Comparison of ENCODE assay signal across 27 cellular contexts in genomic region chr13:65724261-65724660, GRCh38.
DNase-seq lines count a peak whose midpoint lies in the region; FAIRE-seq and TF ChIP-seq lines count a peak whose summit lies in the region.
"Had no signal": no experiment of that assay in that cellular context is flagged by ENCODE, and none has a peak within 500 bp of the region (broad histone marks: within the 10 kb centered on the region; RNA-seq: fewer than 3 reads in every experiment).

No MANE protein-coding gene starts in this region.

- no peak overlapping the region for H3K14ac ChIP-seq in H1 (ENCODE audit: insufficient read length)

- no peak overlapping the region for H3K56ac ChIP-seq in H1 (replicated peaks; ENCODE audit: insufficient read length, low read depth, low read length)

- H2BK15ac ChIP-seq in H1 (ENCODE audit: low read length), result no peak overlapping the region

- H4K20me1 ChIP-seq in OCI-LY1 (ENCODE audit: insufficient read depth, low read length) (no peaks in the 10 kb centered on the region), H1 (replicated peaks in 1 of 2; ENCODE audit: control insufficient read depth in 1 of 2, insufficient read depth in 2 of 2, low read length in 2 of 2) (no peaks in the 10 kb centered on the region)

- no peaks in the 10 kb centered on the region for H3K23me2 ChIP-seq in H1 (ENCODE audit: low read depth, low read length)

- no peak overlapping the region for H4K5ac ChIP-seq in H1 (ENCODE audit: insufficient read length, low read depth, low read length)

- H3K4ac ChIP-seq in H1 (replicated peaks; ENCODE audit: insufficient read length, low read depth, low read length), result no peak overlapping the region

- WGBS in H1 (ENCODE audit: extremely low coverage in 1 of 2, insufficient coverage in 1 of 2, insufficient read length in 1 of 2, insufficient replicate concordance in 2 of 2, low coverage in 1 of 2, low lambda C conversion rate in 2 of 2, missing lambda C conversion rate in 1 of 2), 2 experiments, result 91% methylated on average over 4 of the region's 4 CpGs; no CpG with 5 or more reads in 1 of the 2 experiments

- no peaks in the 10 kb centered on the region for H3K79me1 ChIP-seq in H1 (ENCODE audit: low read depth, low read length)

- H3K18ac ChIP-seq in H1 (ENCODE audit: extremely low read depth, low read length), result no peak overlapping the region

- TF ChIP-seq CTCF in OCI-LY1 (IDR thresholded peaks at IDR 0.05; ENCODE audit: low read length) (no peak), H1 (IDR thresholded peaks at IDR 0.05; ENCODE audit: control extremely low read depth in 1 of 3, insufficient read depth in 1 of 3, low read depth in 1 of 3, low read length in 3 of 3) (no peak), nephron (IDR thresholded peaks at IDR 0.05; ENCODE audit: unreplicated experiment in 3 of 3) (no peak), GM13976 (IDR thresholded peaks at IDR 0.05; ENCODE audit: borderline replicate concordance, control extremely low read depth, extremely low read depth, insufficient read depth, missing control alignments) (no peak)

- H3K27ac ChIP-seq in OCI-LY1 (ENCODE audit: low read depth, low read length, poor library complexity, severe bottlenecking), result peak overlapping the region; percentile 19
- H3K27ac ChIP-seq in H1 (ENCODE audit: low read depth, low read length), result no peak overlapping the region
- H3K27ac ChIP-seq: ascending aorta, coronary artery, neutrophil, PC-9, thyroid gland had no signal

- in situ Hi-C loops in GM13976 (cut with MboI; ENCODE audit: low sequenced_read_pairs, unreplicated experiment), result no loop called here

- TF ChIP-seq POLR2A in H1 (IDR thresholded peaks at IDR 0.05; ENCODE audit: control extremely low read depth in 1 of 2, low read depth in 2 of 2, low read length in 2 of 2), result no peak

- no peak overlapping the region for H4K8ac ChIP-seq in H1 (ENCODE audit: extremely low read depth, insufficient read depth, low read length)

- H3K27ac Mint-ChIP-seq in nephron, result peak overlapping the region; percentile 13 to 58 (median 18)
- H3K27ac Mint-ChIP-seq: activated CD4-positive, alpha-beta memory T cell treated with anti-CD3 and anti-CD28 coated beads, Interleukin-2, amount 10 ng/mL, durations not matched to agents 7 days and 5 days; activated naive CD4-positive, alpha-beta T cell treated with anti-CD3 and anti-CD28 coated beads, Interleukin-2, amount 10 ng/mL, durations not matched to agents 7 days and 5 days; activated T-cell treated with anti-CD3 and anti-CD28 coated beads, Interleukin-2, amount 50 U/mL, for 24 hours; CD8-positive, alpha-beta memory T cell; stimulated activated memory B cell treated with anti-CD40 and anti-IgM and Interleukin-4, amounts not matched to agents 10 μg/mL and 1 μg/mL and 100 μg/mL, for 72 hours; T-helper 2 cell treated with Interferon-gamma antibody and Interleukin-4, amounts not matched to agents 5 μg/mL and 100 μg/mL, for 36 hours; WTC11 had no signal

- no peak overlapping the region for H3K9ac ChIP-seq in OCI-LY1 (ENCODE audit: low read length)
- H3K9ac ChIP-seq in H1 (replicated peaks in 1 of 4; ENCODE audit: extremely low read depth in 1 of 4, low read depth in 3 of 4, low read length in 3 of 4), result no peak overlapping the region

- peak; percentile 64 for DNase-seq in EH (ENCODE audit: low read depth)
- no peak for DNase-seq in H1 (ENCODE audit: low read depth in 1 of 2, low spot score in 2 of 2)
- no peak for DNase-seq in activated gamma-delta T cell (lab: John Stamatoyannopoulos, UW)
- no peak for DNase-seq in NCI-H2107 (lab: John Stamatoyannopoulos, UW)
- no peak for DNase-seq in GM13976 (ENCODE audit: low spot score)
- DNase-seq in NCI-H2171 treated with DMSO at 0.1 percent for 48 hours (lab: John Stamatoyannopoulos, UW), result no peak
- DNase-seq: activated CD4-positive, alpha-beta memory T cell treated with anti-CD3 and anti-CD28 coated beads, Interleukin-2, amount 10 ng/mL, durations not matched to agents 7 days and 5 days; activated naive CD4-positive, alpha-beta T cell treated with anti-CD3 and anti-CD28 coated beads, Interleukin-2, amount 10 ng/mL, durations not matched to agents 7 days and 5 days; activated T-cell treated with anti-CD3 and anti-CD28 coated beads, Interleukin-2, amount 50 U/mL, for 24 hours; CD8-positive, alpha-beta memory T cell; NCI-H1105 treated with DMSO at 0.1 percent for 48 hours; NCI-H2171; NCI-H748 treated with DMSO at 0.1 percent for 48 hours; PC-9; right cardiac atrium; stimulated activated CD4-positive, alpha-beta T cell treated with anti-CD3 and anti-CD28 coated beads, Interleukin-15, amount 100 ng/mL, for 24 hours; thyroid gland had no signal

- H3F3A ChIP-seq in OCI-LY1 (ENCODE audit: insufficient read depth, low read length), result no peaks in the 10 kb centered on the region; the same call in 1 of the 2 replicates

- CTCF ChIA-PET in H1 (lab: Charles Lee; ENCODE audit: partially characterized antibody), result interaction anchor here (0.9 kb wide), 1 partner anchor 1609 kb away, joined by 3 read pairs; no protein-coding TSS in a partner anchor

- H3K9me3 ChIP-seq in OCI-LY1 (ENCODE audit: low read length) (0 out of 2 replicates have a peak, but pooled peaks cover 2% of the 10 kb centered on the region), H1 (ENCODE audit: insufficient read depth in 2 of 2, low read depth in 1 of 2, low read length in 1 of 2) (no peaks in the 10 kb centered on the region)
- H3K9me3 ChIP-seq: ascending aorta, neutrophil, thyroid gland had no signal

- no peak overlapping the region for H3K4me3 Mint-ChIP-seq in nephron
- H3K4me3 Mint-ChIP-seq: activated CD4-positive, alpha-beta memory T cell treated with anti-CD3 and anti-CD28 coated beads, Interleukin-2, amount 10 ng/mL, durations not matched to agents 7 days and 5 days; activated naive CD4-positive, alpha-beta T cell treated with anti-CD3 and anti-CD28 coated beads, Interleukin-2, amount 10 ng/mL, durations not matched to agents 7 days and 5 days; activated T-cell treated with anti-CD3 and anti-CD28 coated beads, Interleukin-2, amount 50 U/mL, for 24 hours; CD8-positive, alpha-beta memory T cell; stimulated activated memory B cell treated with anti-CD40 and anti-IgM and Interleukin-4, amounts not matched to agents 10 μg/mL and 1 μg/mL and 100 μg/mL, for 72 hours; T-helper 2 cell treated with Interferon-gamma antibody and Interleukin-4, amounts not matched to agents 5 μg/mL and 100 μg/mL, for 36 hours; WTC11 had no signal

- peak overlapping the region; percentile 54 for H2AFZ ChIP-seq in OCI-LY1 (ENCODE audit: low read length)
- H2AFZ ChIP-seq in H1 (ENCODE audit: low read length), result 0 out of 2 replicates have a peak overlapping the region, but pooled peaks have one; percentile 9
- H2AFZ ChIP-seq: PC-9 had no signal

- no peak overlapping the region for H3K23ac ChIP-seq in H1 (ENCODE audit: insufficient read length)

- POLR2A ChIA-PET in H1 (lab: Charles Lee; ENCODE audit: partially characterized antibody), result interaction anchor here (0.6 kb wide), 1 partner anchor 1055 kb away, joined by 3 read pairs; no protein-coding TSS in a partner anchor

- H4K91ac ChIP-seq in H1 (replicated peaks; ENCODE audit: insufficient read length, low read length), result no peak overlapping the region

- H3K36me3 Mint-ChIP-seq in nephron (ENCODE audit: low read depth), result no peaks in the 10 kb centered on the region
- H3K36me3 Mint-ChIP-seq: activated naive CD4-positive, alpha-beta T cell treated with anti-CD3 and anti-CD28 coated beads, Interleukin-2, amount 10 ng/mL, durations not matched to agents 7 days and 5 days; CD8-positive, alpha-beta memory T cell; stimulated activated memory B cell treated with anti-CD40 and anti-IgM and Interleukin-4, amounts not matched to agents 10 μg/mL and 1 μg/mL and 100 μg/mL, for 72 hours; WTC11 had no signal

- H2AK5ac ChIP-seq in H1 (ENCODE audit: low read depth, low read length), result no peak overlapping the region

- no peaks in the 10 kb centered on the region for H3K27me3 Mint-ChIP-seq in nephron (ENCODE audit: low read depth)
- H3K27me3 Mint-ChIP-seq: activated CD4-positive, alpha-beta memory T cell treated with anti-CD3 and anti-CD28 coated beads, Interleukin-2, amount 10 ng/mL, durations not matched to agents 7 days and 5 days; activated naive CD4-positive, alpha-beta T cell treated with anti-CD3 and anti-CD28 coated beads, Interleukin-2, amount 10 ng/mL, durations not matched to agents 7 days and 5 days; activated T-cell treated with anti-CD3 and anti-CD28 coated beads, Interleukin-2, amount 50 U/mL, for 24 hours; CD8-positive, alpha-beta memory T cell; stimulated activated memory B cell treated with anti-CD40 and anti-IgM and Interleukin-4, amounts not matched to agents 10 μg/mL and 1 μg/mL and 100 μg/mL, for 72 hours had no signal

- no peaks in the 10 kb centered on the region for H3K9me2 ChIP-seq in OCI-LY1 (ENCODE audit: low read depth, low read length)

- TF ChIP-seq RAD21 in H1 (IDR thresholded peaks at IDR 0.05 in 1 of 2, conservative IDR thresholded peaks at IDR 0.05 in 1 of 2; ENCODE audit: low read depth in 2 of 2, low read length in 2 of 2), result no peak

- H3K4me3 ChIP-seq in OCI-LY1 (ENCODE audit: low read depth, low read length, poor library complexity, severe bottlenecking) (no peak overlapping the region), H1 (ENCODE audit: extremely low read depth in 1 of 4, insufficient read depth in 2 of 4, low read depth in 3 of 4, low read length in 4 of 4) (no peak overlapping the region)
- H3K4me3 ChIP-seq: ascending aorta, coronary artery, PC-9, thyroid gland had no signal

- no peak overlapping the region for H2BK5ac ChIP-seq in H1 (ENCODE audit: low read depth, low read length)

- H3K4me2 ChIP-seq in OCI-LY1 (ENCODE audit: low read length), result peak overlapping the region; percentile 12
- H3K4me2 ChIP-seq in H1 (ENCODE audit: insufficient read depth in 1 of 2, low read depth in 2 of 2, low read length in 2 of 2), result no peak overlapping the region
- H3K4me2 ChIP-seq: PC-9 had no signal

- no peak overlapping the region for H2BK12ac ChIP-seq in H1 (ENCODE audit: low read depth, low read length)

- H3K9me3 Mint-ChIP-seq in nephron, result peaks cover 5% of the 10 kb centered on the region
- H3K9me3 Mint-ChIP-seq: activated CD4-positive, alpha-beta memory T cell treated with anti-CD3 and anti-CD28 coated beads, Interleukin-2, amount 10 ng/mL, durations not matched to agents 7 days and 5 days; activated naive CD4-positive, alpha-beta T cell treated with anti-CD3 and anti-CD28 coated beads, Interleukin-2, amount 10 ng/mL, durations not matched to agents 7 days and 5 days; WTC11 had no signal

- no peak for TF ChIP-seq EP300 in H1 (IDR thresholded peaks at IDR 0.05; ENCODE audit: borderline replicate concordance in 1 of 2, low read depth in 2 of 2, low read length in 2 of 2)

- FAIRE-seq in H1 (lab: Jason Lieb, UNC), result no peak
- FAIRE-seq: endothelial cell of umbilical vein, HTR-8/SVneo had no signal

- no peak overlapping the region for H2BK20ac ChIP-seq in H1 (ENCODE audit: low read length)

- H3K79me2 ChIP-seq in OCI-LY1 (ENCODE audit: insufficient read depth, low read length) (no peaks in the 10 kb centered on the region; the same call in 1 of the 2 replicates), H1 (ENCODE audit: control insufficient read depth in 1 of 2, insufficient read depth in 2 of 2, low read length in 2 of 2) (no peaks in the 10 kb centered on the region)

- H3K36me3 ChIP-seq in OCI-LY1 (ENCODE audit: insufficient read depth, low read length), result no peaks in the 10 kb centered on the region
- no peaks in the 10 kb centered on the region for H3K36me3 ChIP-seq in H1 (ENCODE audit: control insufficient read depth in 2 of 4, insufficient read depth in 4 of 4, low read length in 3 of 4)
- H3K36me3 ChIP-seq: ascending aorta, neutrophil, thyroid gland had no signal

- peaks cover 18% of the 10 kb centered on the region for H3K4me1 ChIP-seq in OCI-LY1 (ENCODE audit: insufficient read depth, low read length, severe bottlenecking)
- no peaks in the 10 kb centered on the region for H3K4me1 ChIP-seq in H1 (replicated peaks in 1 of 4; ENCODE audit: control insufficient read depth in 3 of 4, insufficient read depth in 4 of 4, low read length in 3 of 4)
- H3K4me1 ChIP-seq: ascending aorta, thyroid gland had no signal

- no peak overlapping the region for H2BK120ac ChIP-seq in H1 (replicated peaks; ENCODE audit: low read depth, low read length)

- H3K27me3 ChIP-seq in OCI-LY1 (ENCODE audit: insufficient read depth, low read length) (no peaks in the 10 kb centered on the region), H1 (replicated peaks in 1 of 4; ENCODE audit: control insufficient read depth in 3 of 4, extremely low read depth in 1 of 4, insufficient read depth in 3 of 4, low read length in 3 of 4) (no peaks in the 10 kb centered on the region)
- H3K27me3 ChIP-seq: ascending aorta, neutrophil, thyroid gland had no signal

- peaks cover 12% of the 10 kb centered on the region for H3K4me1 Mint-ChIP-seq in nephron
- H3K4me1 Mint-ChIP-seq: activated CD4-positive, alpha-beta memory T cell treated with anti-CD3 and anti-CD28 coated beads, Interleukin-2, amount 10 ng/mL, durations not matched to agents 7 days and 5 days; activated naive CD4-positive, alpha-beta T cell treated with anti-CD3 and anti-CD28 coated beads, Interleukin-2, amount 10 ng/mL, durations not matched to agents 7 days and 5 days; CD8-positive, alpha-beta memory T cell; stimulated activated memory B cell treated with anti-CD40 and anti-IgM and Interleukin-4, amounts not matched to agents 10 μg/mL and 1 μg/mL and 100 μg/mL, for 72 hours; WTC11 had no signal
